In genomic region chr2:74290466-74291216, GRCh38 we compare ENCODE assay signal across 7 cellular contexts.
A peak's percentile ranks its signal among the peaks of the same experiment; 100 is the strongest.
DNase-seq lines count a peak whose midpoint lies in the region; ATAC-seq and TF ChIP-seq lines count a peak whose summit lies in the region.

No MANE protein-coding gene starts in this region.

- DNase-seq in GM20000 (ENCODE audit: low spot score) (peak; percentile 39), retina (no peak), T1000 (lab: John Stamatoyannopoulos, UW) (no peak)
- DNase-seq in activated gamma-delta T cell treated with anti-CD3 and anti-CD28 coated beads, Interleukin-2, amount 50 U/mL, for 16 hours (ENCODE audit: low read depth): peak; percentile 17
- DNase-seq in stimulated activated naive CD4-positive, alpha-beta T cell (lab: John Stamatoyannopoulos, UW): peak; percentile 17 to 77 (median 42)

- no peak for ATAC-seq in HG02970 (IDR thresholded peaks at IDR 0.05; ENCODE audit: low FRiP score, unreplicated experiment)

- no peak for TF ChIP-seq CTCF in GM20000 (IDR thresholded peaks at IDR 0.05; ENCODE audit: extremely low read depth, missing control alignments)

- peak overlapping the region; percentile 51 for H3K27ac ChIP-seq in KOPT-K1 (ENCODE audit: low read depth, low read length, poor library complexity, severe bottlenecking)

- no peaks in the 10 kb centered on the region for H3K9me3 ChIP-seq in KOPT-K1 (ENCODE audit: insufficient read depth, low read length, poor library complexity, severe bottlenecking)

- H3K36me3 ChIP-seq in KOPT-K1 (ENCODE audit: insufficient read depth, low read length): no peaks in the 10 kb centered on the region

Comparison
In these comparisons a context has a peak if more than half of its experiments do, and no peak if none do; other contexts are left out.
1. DNase-seq: peak in GM20000 (single experiment), activated gamma-delta T cell treated with anti-CD3 and anti-CD28 coated beads, Interleukin-2, amount 50 U/mL, for 16 hours (single experiment) and stimulated activated naive CD4-positive, alpha-beta T cell (6 of 6); none in retina (single experiment) and T1000 (single experiment).